Comparison of ENCODE assay signal across 2 cellular contexts in the genomic region with DNA sequence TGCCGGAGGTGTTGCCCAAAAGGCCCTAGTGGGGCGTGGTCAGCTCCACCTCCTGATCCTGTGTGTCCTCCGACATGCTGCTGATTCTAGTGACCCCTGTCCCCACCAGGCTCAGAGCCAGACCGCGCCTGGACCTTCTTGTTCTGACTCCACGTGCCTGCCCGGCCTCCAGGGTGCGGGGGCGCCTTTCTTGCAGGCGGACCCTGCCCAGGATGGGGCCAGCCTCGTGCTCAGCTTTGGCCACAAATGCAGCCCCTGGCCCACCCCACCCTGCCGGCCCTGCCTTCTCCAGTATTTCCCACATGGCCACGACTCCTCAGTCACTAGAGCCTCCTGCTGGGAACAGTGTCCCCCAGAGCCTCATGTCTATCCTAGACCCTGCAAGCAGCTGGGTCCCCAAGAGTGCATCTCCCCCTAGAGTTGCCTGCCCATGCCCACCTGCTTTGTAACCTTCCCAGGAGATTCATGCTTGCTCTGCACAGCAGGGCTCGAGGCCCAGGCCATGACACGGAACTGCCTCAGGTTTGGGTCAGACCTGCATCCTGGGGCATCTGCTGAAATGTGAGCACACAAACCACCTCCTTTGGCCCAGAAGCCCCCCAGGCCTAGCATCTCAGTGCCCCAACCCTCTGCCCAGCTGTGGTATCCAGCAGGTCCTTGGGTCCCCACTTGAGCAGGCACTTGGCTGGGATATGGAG.
TF ChIP-seq lines count a peak whose summit lies in the region.

No MANE protein-coding gene starts in this region.

TF ChIP-seq in SK-N-SH, 30 proteins besides CTCF, POLR2A, EP300 and RAD21:
- TF ChIP-seq, protein P1, sequence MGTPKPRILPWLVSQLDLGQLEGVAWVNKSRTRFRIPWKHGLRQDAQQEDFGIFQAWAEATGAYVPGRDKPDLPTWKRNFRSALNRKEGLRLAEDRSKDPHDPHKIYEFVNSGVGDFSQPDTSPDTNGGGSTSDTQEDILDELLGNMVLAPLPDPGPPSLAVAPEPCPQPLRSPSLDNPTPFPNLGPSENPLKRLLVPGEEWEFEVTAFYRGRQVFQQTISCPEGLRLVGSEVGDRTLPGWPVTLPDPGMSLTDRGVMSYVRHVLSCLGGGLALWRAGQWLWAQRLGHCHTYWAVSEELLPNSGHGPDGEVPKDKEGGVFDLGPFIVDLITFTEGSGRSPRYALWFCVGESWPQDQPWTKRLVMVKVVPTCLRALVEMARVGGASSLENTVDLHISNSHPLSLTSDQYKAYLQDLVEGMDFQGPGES (IDR thresholded peaks at IDR 0.05; ENCODE audit: low read depth, low read length) = no peak
- TF ChIP-seq, protein P2, sequence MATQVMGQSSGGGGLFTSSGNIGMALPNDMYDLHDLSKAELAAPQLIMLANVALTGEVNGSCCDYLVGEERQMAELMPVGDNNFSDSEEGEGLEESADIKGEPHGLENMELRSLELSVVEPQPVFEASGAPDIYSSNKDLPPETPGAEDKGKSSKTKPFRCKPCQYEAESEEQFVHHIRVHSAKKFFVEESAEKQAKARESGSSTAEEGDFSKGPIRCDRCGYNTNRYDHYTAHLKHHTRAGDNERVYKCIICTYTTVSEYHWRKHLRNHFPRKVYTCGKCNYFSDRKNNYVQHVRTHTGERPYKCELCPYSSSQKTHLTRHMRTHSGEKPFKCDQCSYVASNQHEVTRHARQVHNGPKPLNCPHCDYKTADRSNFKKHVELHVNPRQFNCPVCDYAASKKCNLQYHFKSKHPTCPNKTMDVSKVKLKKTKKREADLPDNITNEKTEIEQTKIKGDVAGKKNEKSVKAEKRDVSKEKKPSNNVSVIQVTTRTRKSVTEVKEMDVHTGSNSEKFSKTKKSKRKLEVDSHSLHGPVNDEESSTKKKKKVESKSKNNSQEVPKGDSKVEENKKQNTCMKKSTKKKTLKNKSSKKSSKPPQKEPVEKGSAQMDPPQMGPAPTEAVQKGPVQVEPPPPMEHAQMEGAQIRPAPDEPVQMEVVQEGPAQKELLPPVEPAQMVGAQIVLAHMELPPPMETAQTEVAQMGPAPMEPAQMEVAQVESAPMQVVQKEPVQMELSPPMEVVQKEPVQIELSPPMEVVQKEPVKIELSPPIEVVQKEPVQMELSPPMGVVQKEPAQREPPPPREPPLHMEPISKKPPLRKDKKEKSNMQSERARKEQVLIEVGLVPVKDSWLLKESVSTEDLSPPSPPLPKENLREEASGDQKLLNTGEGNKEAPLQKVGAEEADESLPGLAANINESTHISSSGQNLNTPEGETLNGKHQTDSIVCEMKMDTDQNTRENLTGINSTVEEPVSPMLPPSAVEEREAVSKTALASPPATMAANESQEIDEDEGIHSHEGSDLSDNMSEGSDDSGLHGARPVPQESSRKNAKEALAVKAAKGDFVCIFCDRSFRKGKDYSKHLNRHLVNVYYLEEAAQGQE (IDR thresholded peaks at IDR 0.05; ENCODE audit: low read depth, low read length) = no peak
- TF ChIP-seq CHD2 (IDR thresholded peaks at IDR 0.05; ENCODE audit: low read length, partially characterized antibody) = no peak
- TF ChIP-seq, protein P3, sequence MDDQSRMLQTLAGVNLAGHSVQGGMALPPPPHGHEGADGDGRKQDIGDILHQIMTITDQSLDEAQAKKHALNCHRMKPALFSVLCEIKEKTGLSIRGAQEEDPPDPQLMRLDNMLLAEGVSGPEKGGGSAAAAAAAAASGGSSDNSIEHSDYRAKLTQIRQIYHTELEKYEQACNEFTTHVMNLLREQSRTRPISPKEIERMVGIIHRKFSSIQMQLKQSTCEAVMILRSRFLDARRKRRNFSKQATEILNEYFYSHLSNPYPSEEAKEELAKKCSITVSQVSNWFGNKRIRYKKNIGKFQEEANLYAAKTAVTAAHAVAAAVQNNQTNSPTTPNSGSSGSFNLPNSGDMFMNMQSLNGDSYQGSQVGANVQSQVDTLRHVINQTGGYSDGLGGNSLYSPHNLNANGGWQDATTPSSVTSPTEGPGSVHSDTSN (IDR thresholded peaks at IDR 0.05) = no peak
- no peak for TF ChIP-seq GATA2 (CRISPR knock-in tag; IDR thresholded peaks at IDR 0.05)
- TF ChIP-seq JUND (IDR thresholded peaks at IDR 0.05) = no peak
- no peak for TF ChIP-seq FOXJ3 (CRISPR knock-in tag; IDR thresholded peaks at IDR 0.05)
- TF ChIP-seq, protein P4, sequence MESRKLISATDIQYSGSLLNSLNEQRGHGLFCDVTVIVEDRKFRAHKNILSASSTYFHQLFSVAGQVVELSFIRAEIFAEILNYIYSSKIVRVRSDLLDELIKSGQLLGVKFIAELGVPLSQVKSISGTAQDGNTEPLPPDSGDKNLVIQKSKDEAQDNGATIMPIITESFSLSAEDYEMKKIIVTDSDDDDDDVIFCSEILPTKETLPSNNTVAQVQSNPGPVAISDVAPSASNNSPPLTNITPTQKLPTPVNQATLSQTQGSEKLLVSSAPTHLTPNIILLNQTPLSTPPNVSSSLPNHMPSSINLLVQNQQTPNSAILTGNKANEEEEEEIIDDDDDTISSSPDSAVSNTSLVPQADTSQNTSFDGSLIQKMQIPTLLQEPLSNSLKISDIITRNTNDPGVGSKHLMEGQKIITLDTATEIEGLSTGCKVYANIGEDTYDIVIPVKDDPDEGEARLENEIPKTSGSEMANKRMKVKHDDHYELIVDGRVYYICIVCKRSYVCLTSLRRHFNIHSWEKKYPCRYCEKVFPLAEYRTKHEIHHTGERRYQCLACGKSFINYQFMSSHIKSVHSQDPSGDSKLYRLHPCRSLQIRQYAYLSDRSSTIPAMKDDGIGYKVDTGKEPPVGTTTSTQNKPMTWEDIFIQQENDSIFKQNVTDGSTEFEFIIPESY (IDR thresholded peaks at IDR 0.05; ENCODE audit: borderline replicate concordance, low read depth) = no peak
- TF ChIP-seq TEAD4 (IDR thresholded peaks at IDR 0.05; ENCODE audit: borderline replicate concordance, insufficient read depth) = no peak
- no peak for TF ChIP-seq RCOR1 (IDR thresholded peaks at IDR 0.05; ENCODE audit: low read length)

TF ChIP-seq in SK-N-SH treated with all-trans-retinoic acid at 6 μM for 48 hours, 23 proteins besides CTCF, POLR2A, EP300 and RAD21:
- TF ChIP-seq ZNF565 (CRISPR knock-in tag; conservative IDR thresholded peaks at IDR 0.05; ENCODE audit: low read depth) = no peak
- no peak for TF ChIP-seq ESRRG (CRISPR knock-in tag; IDR thresholded peaks at IDR 0.05)
- TF ChIP-seq ZNF70 (CRISPR knock-in tag; IDR thresholded peaks at IDR 0.05) = no peak
- TF ChIP-seq, protein P5, sequence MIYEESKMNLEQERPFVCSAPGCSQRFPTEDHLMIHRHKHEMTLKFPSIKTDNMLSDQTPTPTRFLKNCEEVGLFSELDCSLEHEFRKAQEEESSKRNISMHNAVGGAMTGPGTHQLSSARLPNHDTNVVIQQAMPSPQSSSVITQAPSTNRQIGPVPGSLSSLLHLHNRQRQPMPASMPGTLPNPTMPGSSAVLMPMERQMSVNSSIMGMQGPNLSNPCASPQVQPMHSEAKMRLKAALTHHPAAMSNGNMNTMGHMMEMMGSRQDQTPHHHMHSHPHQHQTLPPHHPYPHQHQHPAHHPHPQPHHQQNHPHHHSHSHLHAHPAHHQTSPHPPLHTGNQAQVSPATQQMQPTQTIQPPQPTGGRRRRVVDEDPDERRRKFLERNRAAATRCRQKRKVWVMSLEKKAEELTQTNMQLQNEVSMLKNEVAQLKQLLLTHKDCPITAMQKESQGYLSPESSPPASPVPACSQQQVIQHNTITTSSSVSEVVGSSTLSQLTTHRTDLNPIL (CRISPR knock-in tag; IDR thresholded peaks at IDR 0.05; ENCODE audit: low read depth) = no peak
- TF ChIP-seq ZFP30 (CRISPR knock-in tag; IDR thresholded peaks at IDR 0.05) = no peak
- no peak for TF ChIP-seq PPARA (CRISPR knock-in tag; IDR thresholded peaks at IDR 0.05; ENCODE audit: borderline replicate concordance)
- TF ChIP-seq, protein P6, sequence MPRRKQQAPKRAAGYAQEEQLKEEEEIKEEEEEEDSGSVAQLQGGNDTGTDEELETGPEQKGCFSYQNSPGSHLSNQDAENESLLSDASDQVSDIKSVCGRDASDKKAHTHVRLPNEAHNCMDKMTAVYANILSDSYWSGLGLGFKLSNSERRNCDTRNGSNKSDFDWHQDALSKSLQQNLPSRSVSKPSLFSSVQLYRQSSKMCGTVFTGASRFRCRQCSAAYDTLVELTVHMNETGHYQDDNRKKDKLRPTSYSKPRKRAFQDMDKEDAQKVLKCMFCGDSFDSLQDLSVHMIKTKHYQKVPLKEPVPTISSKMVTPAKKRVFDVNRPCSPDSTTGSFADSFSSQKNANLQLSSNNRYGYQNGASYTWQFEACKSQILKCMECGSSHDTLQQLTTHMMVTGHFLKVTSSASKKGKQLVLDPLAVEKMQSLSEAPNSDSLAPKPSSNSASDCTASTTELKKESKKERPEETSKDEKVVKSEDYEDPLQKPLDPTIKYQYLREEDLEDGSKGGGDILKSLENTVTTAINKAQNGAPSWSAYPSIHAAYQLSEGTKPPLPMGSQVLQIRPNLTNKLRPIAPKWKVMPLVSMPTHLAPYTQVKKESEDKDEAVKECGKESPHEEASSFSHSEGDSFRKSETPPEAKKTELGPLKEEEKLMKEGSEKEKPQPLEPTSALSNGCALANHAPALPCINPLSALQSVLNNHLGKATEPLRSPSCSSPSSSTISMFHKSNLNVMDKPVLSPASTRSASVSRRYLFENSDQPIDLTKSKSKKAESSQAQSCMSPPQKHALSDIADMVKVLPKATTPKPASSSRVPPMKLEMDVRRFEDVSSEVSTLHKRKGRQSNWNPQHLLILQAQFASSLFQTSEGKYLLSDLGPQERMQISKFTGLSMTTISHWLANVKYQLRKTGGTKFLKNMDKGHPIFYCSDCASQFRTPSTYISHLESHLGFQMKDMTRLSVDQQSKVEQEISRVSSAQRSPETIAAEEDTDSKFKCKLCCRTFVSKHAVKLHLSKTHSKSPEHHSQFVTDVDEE (CRISPR knock-in tag; IDR thresholded peaks at IDR 0.05) = no peak
- TF ChIP-seq TCF4 (CRISPR knock-in tag; IDR thresholded peaks at IDR 0.05; ENCODE audit: borderline replicate concordance) = no peak
- no peak for TF ChIP-seq ZNF8 (CRISPR knock-in tag; IDR thresholded peaks at IDR 0.05)
- TF ChIP-seq ZC3H10 (CRISPR knock-in tag; IDR thresholded peaks at IDR 0.05) = no peak
- TF ChIP-seq, protein P7, sequence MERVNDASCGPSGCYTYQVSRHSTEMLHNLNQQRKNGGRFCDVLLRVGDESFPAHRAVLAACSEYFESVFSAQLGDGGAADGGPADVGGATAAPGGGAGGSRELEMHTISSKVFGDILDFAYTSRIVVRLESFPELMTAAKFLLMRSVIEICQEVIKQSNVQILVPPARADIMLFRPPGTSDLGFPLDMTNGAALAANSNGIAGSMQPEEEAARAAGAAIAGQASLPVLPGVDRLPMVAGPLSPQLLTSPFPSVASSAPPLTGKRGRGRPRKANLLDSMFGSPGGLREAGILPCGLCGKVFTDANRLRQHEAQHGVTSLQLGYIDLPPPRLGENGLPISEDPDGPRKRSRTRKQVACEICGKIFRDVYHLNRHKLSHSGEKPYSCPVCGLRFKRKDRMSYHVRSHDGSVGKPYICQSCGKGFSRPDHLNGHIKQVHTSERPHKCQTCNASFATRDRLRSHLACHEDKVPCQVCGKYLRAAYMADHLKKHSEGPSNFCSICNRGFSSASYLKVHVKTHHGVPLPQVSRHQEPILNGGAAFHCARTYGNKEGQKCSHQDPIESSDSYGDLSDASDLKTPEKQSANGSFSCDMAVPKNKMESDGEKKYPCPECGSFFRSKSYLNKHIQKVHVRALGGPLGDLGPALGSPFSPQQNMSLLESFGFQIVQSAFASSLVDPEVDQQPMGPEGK (CRISPR knock-in tag; IDR thresholded peaks at IDR 0.05; ENCODE audit: borderline replicate concordance) = no peak
- TF ChIP-seq CSDC2 (CRISPR knock-in tag; IDR thresholded peaks at IDR 0.05) = no peak
- no peak for TF ChIP-seq OSR1 (CRISPR knock-in tag; IDR thresholded peaks at IDR 0.05)
- TF ChIP-seq RARB (CRISPR knock-in tag; IDR thresholded peaks at IDR 0.05) = no peak
- TF ChIP-seq ZFP3 (CRISPR knock-in tag; IDR thresholded peaks at IDR 0.05) = no peak
- no peak for TF ChIP-seq TOX (CRISPR knock-in tag; IDR thresholded peaks at IDR 0.05; ENCODE audit: borderline replicate concordance)
